23 cellular contexts compared by ENCODE assay signal in genomic region chr9:28699632-28700031, GRCh38.
"Had no signal": no experiment of that assay in that cellular context is flagged by ENCODE, and none has a peak within 500 bp of the region (broad histone marks: within the 10 kb centered on the region; RNA-seq: fewer than 3 reads in every experiment).

No MANE protein-coding gene starts in this region.

- H3K9me3 ChIP-seq: colonic mucosa had no signal

- H3K27ac ChIP-seq: colonic mucosa, epithelial cell of prostate, esophagus squamous epithelium, gastrocnemius medialis, heart right ventricle, left lung, lower lobe of right lung had no signal

- DNase-seq: colonic mucosa; cortex of kidney; effector CD8-positive, alpha-beta T cell; effector memory CD8-positive, alpha-beta T cell; endodermal cell; erythroblast; esophagus squamous epithelium; foreskin fibroblast; foreskin melanocyte; gastrocnemius medialis; glutamatergic neuron; head of caudate nucleus; heart right ventricle; hippocampal formation; left cardiac atrium; left lung; left ventricle myocardium superior; lower lobe of right lung; mesenchymal stem cell; midbrain had no signal

- H3K27ac Mint-ChIP-seq: dendritic cell treated with granulocyte-macrophage colony-stimulating factor and Interleukin-4, amounts not matched to agents 40 ng/mL and 50 ng/mL, for 4 days; effector memory CD8-positive, alpha-beta T cell; endodermal cell had no signal

- ATAC-seq: effector memory CD8-positive, alpha-beta T cell; esophagus mucosa; gastrocnemius medialis; heart right ventricle; left cardiac atrium; left lung; left ventricle myocardium superior; lower lobe of right lung had no signal

- H3K36me3 ChIP-seq: colonic mucosa, esophagus squamous epithelium, gastrocnemius medialis, heart right ventricle, left lung, lower lobe of right lung had no signal

- H3K27me3 Mint-ChIP-seq: dendritic cell treated with granulocyte-macrophage colony-stimulating factor and Interleukin-4, amounts not matched to agents 40 ng/mL and 50 ng/mL, for 4 days; effector memory CD8-positive, alpha-beta T cell had no signal

- H3K4me1 ChIP-seq: colonic mucosa, esophagus squamous epithelium, gastrocnemius medialis, heart right ventricle, left lung, lower lobe of right lung had no signal

- H3K4me1 Mint-ChIP-seq: endodermal cell had no signal

- H3K4me3 ChIP-seq: colonic mucosa, esophagus squamous epithelium, gastrocnemius medialis, heart right ventricle, left lung, lower lobe of right lung had no signal

- H3K27me3 ChIP-seq: colonic mucosa, esophagus squamous epithelium, gastrocnemius medialis, heart right ventricle, left lung had no signal

- H3K4me3 Mint-ChIP-seq: dendritic cell treated with granulocyte-macrophage colony-stimulating factor and Interleukin-4, amounts not matched to agents 40 ng/mL and 50 ng/mL, for 4 days; effector memory CD8-positive, alpha-beta T cell; endodermal cell had no signal
